Comparison of ENCODE assay signal across 1 cellular context in genomic region chr5:73369283-73369682, GRCh38.
TF ChIP-seq lines count a peak whose summit lies in the region.

No MANE protein-coding gene starts in this region.

TF ChIP-seq in GM23338, 12 proteins besides CTCF, POLR2A, EP300 and RAD21:
- TF ChIP-seq, protein P1, sequence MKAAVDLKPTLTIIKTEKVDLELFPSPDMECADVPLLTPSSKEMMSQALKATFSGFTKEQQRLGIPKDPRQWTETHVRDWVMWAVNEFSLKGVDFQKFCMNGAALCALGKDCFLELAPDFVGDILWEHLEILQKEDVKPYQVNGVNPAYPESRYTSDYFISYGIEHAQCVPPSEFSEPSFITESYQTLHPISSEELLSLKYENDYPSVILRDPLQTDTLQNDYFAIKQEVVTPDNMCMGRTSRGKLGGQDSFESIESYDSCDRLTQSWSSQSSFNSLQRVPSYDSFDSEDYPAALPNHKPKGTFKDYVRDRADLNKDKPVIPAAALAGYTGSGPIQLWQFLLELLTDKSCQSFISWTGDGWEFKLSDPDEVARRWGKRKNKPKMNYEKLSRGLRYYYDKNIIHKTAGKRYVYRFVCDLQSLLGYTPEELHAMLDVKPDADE (IDR thresholded peaks at IDR 0.05) = no peak
- TF ChIP-seq, protein P2, sequence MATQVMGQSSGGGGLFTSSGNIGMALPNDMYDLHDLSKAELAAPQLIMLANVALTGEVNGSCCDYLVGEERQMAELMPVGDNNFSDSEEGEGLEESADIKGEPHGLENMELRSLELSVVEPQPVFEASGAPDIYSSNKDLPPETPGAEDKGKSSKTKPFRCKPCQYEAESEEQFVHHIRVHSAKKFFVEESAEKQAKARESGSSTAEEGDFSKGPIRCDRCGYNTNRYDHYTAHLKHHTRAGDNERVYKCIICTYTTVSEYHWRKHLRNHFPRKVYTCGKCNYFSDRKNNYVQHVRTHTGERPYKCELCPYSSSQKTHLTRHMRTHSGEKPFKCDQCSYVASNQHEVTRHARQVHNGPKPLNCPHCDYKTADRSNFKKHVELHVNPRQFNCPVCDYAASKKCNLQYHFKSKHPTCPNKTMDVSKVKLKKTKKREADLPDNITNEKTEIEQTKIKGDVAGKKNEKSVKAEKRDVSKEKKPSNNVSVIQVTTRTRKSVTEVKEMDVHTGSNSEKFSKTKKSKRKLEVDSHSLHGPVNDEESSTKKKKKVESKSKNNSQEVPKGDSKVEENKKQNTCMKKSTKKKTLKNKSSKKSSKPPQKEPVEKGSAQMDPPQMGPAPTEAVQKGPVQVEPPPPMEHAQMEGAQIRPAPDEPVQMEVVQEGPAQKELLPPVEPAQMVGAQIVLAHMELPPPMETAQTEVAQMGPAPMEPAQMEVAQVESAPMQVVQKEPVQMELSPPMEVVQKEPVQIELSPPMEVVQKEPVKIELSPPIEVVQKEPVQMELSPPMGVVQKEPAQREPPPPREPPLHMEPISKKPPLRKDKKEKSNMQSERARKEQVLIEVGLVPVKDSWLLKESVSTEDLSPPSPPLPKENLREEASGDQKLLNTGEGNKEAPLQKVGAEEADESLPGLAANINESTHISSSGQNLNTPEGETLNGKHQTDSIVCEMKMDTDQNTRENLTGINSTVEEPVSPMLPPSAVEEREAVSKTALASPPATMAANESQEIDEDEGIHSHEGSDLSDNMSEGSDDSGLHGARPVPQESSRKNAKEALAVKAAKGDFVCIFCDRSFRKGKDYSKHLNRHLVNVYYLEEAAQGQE (IDR thresholded peaks at IDR 0.05; ENCODE audit: unreplicated experiment) = no peak
- no peak for TF ChIP-seq EZH2 (IDR thresholded peaks at IDR 0.05; ENCODE audit: low read depth, unreplicated experiment)
TF ChIP-seq in GM23338: peak in this region for 0.
